1 cellular context compared by ENCODE assay signal in the genomic region with DNA sequence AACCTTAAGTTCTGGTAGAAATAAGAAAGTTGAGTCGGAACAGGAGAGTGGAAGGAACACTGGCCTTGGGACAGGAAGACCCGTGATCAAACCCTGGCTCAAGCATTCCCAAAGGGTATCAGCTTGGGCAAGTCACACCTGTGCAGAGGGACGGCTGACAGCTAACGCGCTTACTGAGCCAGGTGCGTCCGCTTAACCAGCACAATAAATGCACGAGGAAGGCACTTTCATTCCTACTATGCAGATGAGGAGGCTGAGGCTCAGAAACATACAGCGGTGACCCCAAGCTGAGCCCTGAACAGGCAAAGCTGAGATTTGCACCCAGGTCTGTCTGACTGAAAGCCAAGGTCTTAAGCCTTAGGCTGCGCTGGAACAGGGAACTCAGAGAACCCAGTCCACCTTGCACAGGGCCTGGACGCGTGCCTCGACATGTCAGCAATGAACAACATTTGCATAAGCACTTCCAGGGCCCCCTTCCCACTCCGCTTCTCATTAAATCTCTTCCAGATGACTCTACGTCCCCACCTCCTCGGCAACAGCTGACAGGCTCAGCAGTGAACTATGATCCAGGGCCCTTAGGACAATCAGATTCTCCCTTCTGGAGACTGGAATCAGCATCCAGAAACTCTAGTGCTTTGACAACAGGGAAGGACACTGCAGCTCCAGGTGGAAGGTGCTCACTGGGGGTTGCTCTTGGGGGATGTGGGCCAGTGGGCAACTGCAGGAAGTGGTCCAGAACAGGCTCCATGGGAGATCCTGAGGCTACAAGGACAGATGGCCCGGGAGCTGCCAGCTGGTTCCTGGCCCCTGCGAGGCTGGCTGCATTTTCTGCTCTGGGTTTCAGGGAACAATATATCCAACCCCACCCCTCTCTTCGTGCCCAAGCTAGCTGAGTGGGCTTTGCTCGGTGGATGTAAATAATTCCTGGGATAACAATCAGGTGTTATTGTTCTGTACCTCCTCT.
TF ChIP-seq lines count a peak whose summit lies in the region.

No MANE protein-coding gene starts in this region.

TF ChIP-seq in A549, 52 proteins besides CTCF, POLR2A, EP300 and RAD21 (continued from another document):
- TF ChIP-seq, protein P1, sequence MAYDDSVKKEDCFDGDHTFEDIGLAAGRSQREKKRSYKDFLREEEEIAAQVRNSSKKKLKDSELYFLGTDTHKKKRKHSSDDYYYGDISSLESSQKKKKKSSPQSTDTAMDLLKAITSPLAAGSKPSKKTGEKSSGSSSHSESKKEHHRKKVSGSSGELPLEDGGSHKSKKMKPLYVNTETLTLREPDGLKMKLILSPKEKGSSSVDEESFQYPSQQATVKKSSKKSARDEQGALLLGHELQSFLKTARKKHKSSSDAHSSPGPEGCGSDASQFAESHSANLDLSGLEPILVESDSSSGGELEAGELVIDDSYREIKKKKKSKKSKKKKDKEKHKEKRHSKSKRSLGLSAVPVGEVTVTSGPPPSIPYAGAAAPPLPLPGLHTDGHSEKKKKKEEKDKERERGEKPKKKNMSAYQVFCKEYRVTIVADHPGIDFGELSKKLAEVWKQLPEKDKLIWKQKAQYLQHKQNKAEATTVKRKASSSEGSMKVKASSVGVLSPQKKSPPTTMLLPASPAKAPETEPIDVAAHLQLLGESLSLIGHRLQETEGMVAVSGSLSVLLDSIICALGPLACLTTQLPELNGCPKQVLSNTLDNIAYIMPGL (CRISPR knock-in tag; IDR thresholded peaks at IDR 0.05; ENCODE audit: borderline replicate concordance) = no peak
- TF ChIP-seq MAFK (IDR thresholded peaks at IDR 0.05; ENCODE audit: partially characterized antibody) = no peak
- TF ChIP-seq SMC3 (IDR thresholded peaks at IDR 0.05) = no peak
- TF ChIP-seq GATA3 (IDR thresholded peaks at IDR 0.05; ENCODE audit: borderline replicate concordance) = no peak
- TF ChIP-seq, protein P2, sequence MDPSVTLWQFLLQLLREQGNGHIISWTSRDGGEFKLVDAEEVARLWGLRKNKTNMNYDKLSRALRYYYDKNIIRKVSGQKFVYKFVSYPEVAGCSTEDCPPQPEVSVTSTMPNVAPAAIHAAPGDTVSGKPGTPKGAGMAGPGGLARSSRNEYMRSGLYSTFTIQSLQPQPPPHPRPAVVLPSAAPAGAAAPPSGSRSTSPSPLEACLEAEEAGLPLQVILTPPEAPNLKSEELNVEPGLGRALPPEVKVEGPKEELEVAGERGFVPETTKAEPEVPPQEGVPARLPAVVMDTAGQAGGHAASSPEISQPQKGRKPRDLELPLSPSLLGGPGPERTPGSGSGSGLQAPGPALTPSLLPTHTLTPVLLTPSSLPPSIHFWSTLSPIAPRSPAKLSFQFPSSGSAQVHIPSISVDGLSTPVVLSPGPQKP (IDR thresholded peaks at IDR 0.05; ENCODE audit: low read depth, low read length) = no peak
- TF ChIP-seq KDM1A (IDR thresholded peaks at IDR 0.05; ENCODE audit: low read depth) = no peak
